ENCODE assay signal across 2 cellular contexts in the genomic region with DNA sequence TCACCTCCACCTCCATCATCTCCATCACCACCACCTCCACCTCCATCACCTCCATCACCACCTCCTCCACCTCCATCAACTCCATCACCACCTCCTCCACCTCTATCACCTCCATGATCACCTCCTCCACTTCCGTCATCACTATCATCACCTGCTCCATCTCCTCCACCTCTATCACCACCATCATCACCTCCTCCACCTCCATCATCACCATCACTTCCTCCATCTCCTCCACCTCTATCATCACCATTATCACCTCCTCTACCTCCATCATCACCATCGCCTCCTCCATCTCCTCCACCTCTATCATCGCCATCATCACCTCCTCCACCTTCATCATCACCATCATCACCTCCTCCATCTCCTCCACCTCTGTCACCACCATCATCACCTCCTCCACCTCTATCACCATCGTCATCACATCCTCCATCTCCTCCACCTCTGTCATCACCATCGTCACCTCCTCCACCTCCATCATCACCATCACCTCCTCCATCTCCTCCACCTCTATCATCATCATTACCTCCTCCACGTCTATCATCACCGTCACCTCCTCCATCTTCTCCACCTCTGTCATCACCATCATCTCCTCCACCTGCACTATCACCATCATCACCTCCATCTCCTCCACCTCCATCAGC.
TF ChIP-seq lines count a peak whose summit lies in the region.

No MANE protein-coding gene starts in this region.

TF ChIP-seq in K562, 482 proteins besides CTCF, POLR2A, EP300 and RAD21:
- no peak for TF ChIP-seq ADNP (tag; IDR thresholded peaks at IDR 0.05)
- TF ChIP-seq MYNN (IDR thresholded peaks at IDR 0.05) = no peak
- TF ChIP-seq MYNN (CRISPR knock-in tag; IDR thresholded peaks at IDR 0.05) = no peak
- TF ChIP-seq, protein P1, sequence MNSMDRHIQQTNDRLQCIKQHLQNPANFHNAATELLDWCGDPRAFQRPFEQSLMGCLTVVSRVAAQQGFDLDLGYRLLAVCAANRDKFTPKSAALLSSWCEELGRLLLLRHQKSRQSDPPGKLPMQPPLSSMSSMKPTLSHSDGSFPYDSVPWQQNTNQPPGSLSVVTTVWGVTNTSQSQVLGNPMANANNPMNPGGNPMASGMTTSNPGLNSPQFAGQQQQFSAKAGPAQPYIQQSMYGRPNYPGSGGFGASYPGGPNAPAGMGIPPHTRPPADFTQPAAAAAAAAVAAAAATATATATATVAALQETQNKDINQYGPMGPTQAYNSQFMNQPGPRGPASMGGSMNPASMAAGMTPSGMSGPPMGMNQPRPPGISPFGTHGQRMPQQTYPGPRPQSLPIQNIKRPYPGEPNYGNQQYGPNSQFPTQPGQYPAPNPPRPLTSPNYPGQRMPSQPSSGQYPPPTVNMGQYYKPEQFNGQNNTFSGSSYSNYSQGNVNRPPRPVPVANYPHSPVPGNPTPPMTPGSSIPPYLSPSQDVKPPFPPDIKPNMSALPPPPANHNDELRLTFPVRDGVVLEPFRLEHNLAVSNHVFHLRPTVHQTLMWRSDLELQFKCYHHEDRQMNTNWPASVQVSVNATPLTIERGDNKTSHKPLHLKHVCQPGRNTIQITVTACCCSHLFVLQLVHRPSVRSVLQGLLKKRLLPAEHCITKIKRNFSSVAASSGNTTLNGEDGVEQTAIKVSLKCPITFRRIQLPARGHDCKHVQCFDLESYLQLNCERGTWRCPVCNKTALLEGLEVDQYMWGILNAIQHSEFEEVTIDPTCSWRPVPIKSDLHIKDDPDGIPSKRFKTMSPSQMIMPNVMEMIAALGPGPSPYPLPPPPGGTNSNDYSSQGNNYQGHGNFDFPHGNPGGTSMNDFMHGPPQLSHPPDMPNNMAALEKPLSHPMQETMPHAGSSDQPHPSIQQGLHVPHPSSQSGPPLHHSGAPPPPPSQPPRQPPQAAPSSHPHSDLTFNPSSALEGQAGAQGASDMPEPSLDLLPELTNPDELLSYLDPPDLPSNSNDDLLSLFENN (IDR thresholded peaks at IDR 0.05; ENCODE audit: low read depth in 2 of 2, low read length in 2 of 2) = no peak
- TF ChIP-seq YBX1 (IDR thresholded peaks at IDR 0.05) = 0 out of 2 replicates have a peak, but pooled peaks have one; percentile 3
- no peak for TF ChIP-seq CREB1 (IDR thresholded peaks at IDR 0.05)
- no peak for TF ChIP-seq CREB1 (CRISPR knock-in tag; IDR thresholded peaks at IDR 0.05)
- TF ChIP-seq MTA3 (IDR thresholded peaks at IDR 0.05; ENCODE audit: borderline replicate concordance) = no peak
- no peak for TF ChIP-seq SRSF3 (IDR thresholded peaks at IDR 0.05; ENCODE audit: insufficient read depth, low read length)
- no peak for TF ChIP-seq ZZZ3 (IDR thresholded peaks at IDR 0.05)
- 0 out of 4 replicates have a peak, but pooled peaks of 1 of the 2 experiments have one; percentile 12 for TF ChIP-seq KDM1A (IDR thresholded peaks at IDR 0.05)
- no peak for TF ChIP-seq ZNF551 (CRISPR knock-in tag; IDR thresholded peaks at IDR 0.05)
- TF ChIP-seq TAF7 (tag; IDR thresholded peaks at IDR 0.05) = no peak

TF ChIP-seq in HEK293T, 16 proteins besides CTCF, POLR2A, EP300 and RAD21:
- TF ChIP-seq BHLHE40 (IDR thresholded peaks at IDR 0.05; ENCODE audit: borderline replicate concordance) (no peak), HDGF (IDR thresholded peaks at IDR 0.05; ENCODE audit: borderline replicate concordance) (no peak), FOXA1 (IDR thresholded peaks at IDR 0.05) (no peak), NFRKB (IDR thresholded peaks at IDR 0.05) (no peak)
